ENCODE assay signal across 8 cellular contexts in genomic region chr19:48364564-48365363, GRCh38. TPM values are rescaled to one million over a fixed set of nuclear protein-coding genes. Genes with fewer than 3 reads are reported as not detected.
DNase-seq lines count a peak whose midpoint lies in the region; ATAC-seq and TF ChIP-seq lines count a peak whose summit lies in the region.
"Had no signal": no experiment of that assay in that cellular context is flagged by ENCODE, and none has a peak within 500 bp of the region (broad histone marks: within the 10 kb centered on the region; RNA-seq: fewer than 3 reads in every experiment).

No MANE protein-coding gene starts in this region.

- no peak overlapping the region for H3K23ac ChIP-seq in H9 (ENCODE audit: insufficient read length, low read depth, low read length)

- H3K4me1 Mint-ChIP-seq in H9: peaks cover 2 to 10% of the 10 kb centered on the region in 2 experiments; a peak in 2 of 4 replicates
- peaks cover 14% of the 10 kb centered on the region for H3K4me1 Mint-ChIP-seq in activated CD4-positive, alpha-beta memory T cell treated with anti-CD3 and anti-CD28 coated beads for 36 hours (ENCODE audit: low read depth)
- peaks cover 25% of the 10 kb centered on the region for H3K4me1 Mint-ChIP-seq in stimulated activated effector memory CD8-positive, alpha-beta T cell treated with anti-CD3 and anti-CD28 coated beads, Interleukin-12 subunit alpha, Interleukin-12 subunit beta, amount 100 ng/mL, for 72 hours

- H3K27me3 Mint-ChIP-seq in H9 (ENCODE audit: low read depth): peaks cover 19% of the 10 kb centered on the region
- H3K27me3 Mint-ChIP-seq in activated CD4-positive, alpha-beta memory T cell treated with anti-CD3 and anti-CD28 coated beads for 36 hours: no peaks in the 10 kb centered on the region

- no CpG with 5 or more reads among the region's 12 CpGs for WGBS in H9 (ENCODE audit: extremely low coverage, insufficient read length, low lambda C conversion rate)
- WGBS in hepatocyte (ENCODE audit: low lambda C conversion rate, missing lambda C conversion rate): 65% methylated on average over 8 of the region's 12 CpGs

- H3K9me3 ChIP-seq in H9 (ENCODE audit: control insufficient read depth, low read depth, low read length) (no peaks in the 10 kb centered on the region), hepatocyte (ENCODE audit: low read depth) (no peaks in the 10 kb centered on the region)

- H4K91ac ChIP-seq in H9 (ENCODE audit: insufficient read length, low read depth, low read length): peak overlapping the region; percentile 56

- H3K4ac ChIP-seq in H9 (ENCODE audit: low read depth, low read length): no peak overlapping the region

- no peak overlapping the region for H2BK20ac ChIP-seq in H9 (ENCODE audit: low read depth, low read length, poor library complexity, severe bottlenecking)

- DNase-seq in H9 (no peak), hepatocyte (ENCODE audit: low spot score) (no peak), NCI-H446 treated with DMSO at 0.1 percent for 48 hours (lab: John Stamatoyannopoulos, UW) (no peak), pons (ENCODE audit: low spot score) (no peak), GDM1 (lab: John Stamatoyannopoulos, UW) (no peak)
- DNase-seq in activated CD4-positive, alpha-beta memory T cell treated with anti-CD3 and anti-CD28 coated beads for 36 hours: no peak
- no peak for DNase-seq in stimulated activated effector memory CD8-positive, alpha-beta T cell treated with anti-CD3 and anti-CD28 coated beads, Interleukin-12 subunit alpha, Interleukin-12 subunit beta, amount 100 ng/mL, for 72 hours (ENCODE audit: low spot score in 2 of 2)

- H3K18ac ChIP-seq in H9 (ENCODE audit: insufficient read length, low read depth, low read length): peak overlapping the region; percentile 30

- H2BK5ac ChIP-seq in H9 (ENCODE audit: insufficient read length, low read length): no peak overlapping the region

- H3K27me3 ChIP-seq in H9 (ENCODE audit: insufficient read depth, low read length) (no peaks in the 10 kb centered on the region; the same call in none of the 2 replicates), hepatocyte (no peaks in the 10 kb centered on the region)

- H3K9me3 Mint-ChIP-seq in H9: no peaks in the 10 kb centered on the region
- no peaks in the 10 kb centered on the region for H3K9me3 Mint-ChIP-seq in activated CD4-positive, alpha-beta memory T cell treated with anti-CD3 and anti-CD28 coated beads for 36 hours
- H3K9me3 Mint-ChIP-seq in stimulated activated effector memory CD8-positive, alpha-beta T cell treated with anti-CD3 and anti-CD28 coated beads, Interleukin-12 subunit alpha, Interleukin-12 subunit beta, amount 100 ng/mL, for 72 hours: no peaks in the 10 kb centered on the region

- H3K27ac Mint-ChIP-seq in H9: peak overlapping the region; percentile 44 to 80 (median 49); a peak in 3 of 7 replicates
- H3K27ac Mint-ChIP-seq in activated CD4-positive, alpha-beta memory T cell treated with anti-CD3 and anti-CD28 coated beads for 36 hours: peak overlapping the region; percentile 94
- H3K27ac Mint-ChIP-seq in stimulated activated effector memory CD8-positive, alpha-beta T cell treated with anti-CD3 and anti-CD28 coated beads, Interleukin-12 subunit alpha, Interleukin-12 subunit beta, amount 100 ng/mL, for 72 hours: peak overlapping the region; percentile 94

- no peaks in the 10 kb centered on the region; the same call in 1 of the 2 replicates for H3K4me1 ChIP-seq in H9 (ENCODE audit: insufficient read depth, low read length)
- no peaks in the 10 kb centered on the region for H3K4me1 ChIP-seq in hepatocyte (ENCODE audit: insufficient read depth)

- H2BK15ac ChIP-seq in H9 (ENCODE audit: low read depth, low read length): peak overlapping the region; percentile 27; the same call in 1 of the 2 replicates

- no peak overlapping the region for H4K8ac ChIP-seq in H9 (replicated peaks; ENCODE audit: insufficient read length, low read depth, low read length)

- peaks cover 2 to 7% (median 5%) of the 10 kb centered on the region in 3 experiments; a peak in 4 of 7 replicates for H3K36me3 Mint-ChIP-seq in H9 (ENCODE audit: insufficient read depth in 1 of 3, low read depth in 3 of 3)
- H3K36me3 Mint-ChIP-seq in activated CD4-positive, alpha-beta memory T cell treated with anti-CD3 and anti-CD28 coated beads for 36 hours: peaks cover 4% of the 10 kb centered on the region
- H3K36me3 Mint-ChIP-seq in stimulated activated effector memory CD8-positive, alpha-beta T cell treated with anti-CD3 and anti-CD28 coated beads, Interleukin-12 subunit alpha, Interleukin-12 subunit beta, amount 100 ng/mL, for 72 hours: peaks cover 20% of the 10 kb centered on the region

- peak overlapping the region; percentile 53 for H3K9ac ChIP-seq in H9 (ENCODE audit: extremely low read depth, insufficient read length, low read length)

- H3K4me3 Mint-ChIP-seq in H9: peak overlapping the region; percentile 77 to 85; a peak in 4 of 5 replicates
- H3K4me3 Mint-ChIP-seq in activated CD4-positive, alpha-beta memory T cell treated with anti-CD3 and anti-CD28 coated beads for 36 hours: peak overlapping the region; percentile 88
- H3K4me3 Mint-ChIP-seq in stimulated activated effector memory CD8-positive, alpha-beta T cell treated with anti-CD3 and anti-CD28 coated beads, Interleukin-12 subunit alpha, Interleukin-12 subunit beta, amount 100 ng/mL, for 72 hours: peak overlapping the region; percentile 89

- H2AFZ ChIP-seq in H9 (ENCODE audit: low read length) (no peak overlapping the region), hepatocyte (peak overlapping the region; percentile 32)

- no peak overlapping the region for H3K27ac ChIP-seq in H9 (ENCODE audit: insufficient read length, low read depth, low read length)
- H3K27ac ChIP-seq in hepatocyte: peak overlapping the region; percentile 10

- no peak for TF ChIP-seq CTCF in H9 (conservative IDR thresholded peaks at IDR 0.05)
- TF ChIP-seq CTCF in hepatocyte (IDR thresholded peaks at IDR 0.05; ENCODE audit: poor library complexity): no peak

- H3K36me3 ChIP-seq in hepatocyte (replicated peaks; ENCODE audit: insufficient read depth, low read depth): no peaks in the 10 kb centered on the region

- CTCF ChIA-PET in activated CD4-positive, alpha-beta memory T cell treated with anti-CD3 and anti-CD28 coated beads for 36 hours (lab: Charles Lee): interaction anchor here (0.8 to 2.7 kb wide), 8 partner anchors 14 to 220 kb away, joined by 3 to 29 read pairs (median 4); partner anchors contain the start of genes GRWD1 and KDELR1

- H3K4me2 ChIP-seq in H9 (ENCODE audit: insufficient read depth, insufficient read length, low read length): peak overlapping the region; percentile 31
- peak overlapping the region; percentile 68 for H3K4me2 ChIP-seq in hepatocyte

- no peak for ATAC-seq in stimulated activated effector memory CD8-positive, alpha-beta T cell treated with anti-CD3 and anti-CD28 coated beads, Interleukin-12 subunit alpha, Interleukin-12 subunit beta, amount 100 ng/mL, for 72 hours

- no peaks in the 10 kb centered on the region for H3K79me1 ChIP-seq in H9 (ENCODE audit: insufficient read depth, low read depth, low read length, poor library complexity, severe bottlenecking)

- H2BK12ac ChIP-seq in H9 (ENCODE audit: insufficient read length, low read depth, low read length): no peak overlapping the region

- peak overlapping the region; percentile 74; the same call in 1 of the 2 replicates for H3K14ac ChIP-seq in H9 (ENCODE audit: insufficient read depth, low read length)

- no peak overlapping the region for H3T11ph ChIP-seq in H9 (ENCODE audit: low read length)

- H3K23me2 ChIP-seq in H9 (ENCODE audit: insufficient read length, low read depth, low read length, poor library complexity, severe bottlenecking): peaks cover 5% of the 10 kb centered on the region

- H2AK5ac ChIP-seq in H9 (ENCODE audit: insufficient read length, low read length): no peak overlapping the region

- H4K5ac ChIP-seq in H9 (ENCODE audit: insufficient read length, low read depth, low read length): no peak overlapping the region

- H3K9me2 ChIP-seq in hepatocyte (replicated peaks; ENCODE audit: insufficient read depth): no peaks in the 10 kb centered on the region

- H3K4me3 ChIP-seq in hepatocyte: no peak overlapping the region

- no peak overlapping the region for H3K56ac ChIP-seq in H9 (ENCODE audit: insufficient read length, low read depth, low read length)

- intact Hi-C loops in activated CD4-positive, alpha-beta memory T cell treated with anti-CD3 and anti-CD28 coated beads for 36 hours (cut with micrococcal nuclease): loop anchor here (1.0 kb wide), 6 partner anchors 27 to 255 kb away; partner anchors contain the start of genes GRWD1, KDELR1, RPL18 and SPHK2

- H4K20me1 ChIP-seq in H9 (ENCODE audit: control insufficient read depth, insufficient read depth, insufficient read length): no peaks in the 10 kb centered on the region
- no peaks in the 10 kb centered on the region for H4K20me1 ChIP-seq in hepatocyte (ENCODE audit: insufficient read depth, poor library complexity, severe bottlenecking)

- no peak overlapping the region for H2BK120ac ChIP-seq in H9 (ENCODE audit: low read depth, low read length, poor library complexity, severe bottlenecking)

- POLR2A ChIA-PET in activated CD4-positive, alpha-beta memory T cell treated with anti-CD3 and anti-CD28 coated beads for 36 hours (lab: Charles Lee): interaction anchor here (0.7 to 1.9 kb wide), 7 partner anchors 12 to 255 kb away, joined by 3 to 15 read pairs (median 4); partner anchors contain the start of genes KDELR1, RPL18 and SPHK2

- H3K79me2 ChIP-seq in H9 (ENCODE audit: insufficient read depth, low read length) (0 out of 2 replicates have a peak, but pooled peaks cover under 1% of the 10 kb centered on the region), hepatocyte (no peaks in the 10 kb centered on the region)

RNA-seq across cellular contexts. Expression of gene SYNGR4, which starts 0.6 kb away (rescaled TPM):
- total RNA-seq in H9 (2021) (0.31 TPM in 1 of 2 replicates, not detected in the other), hepatocyte (not detected in 2 replicates)
- under 1 TPM in 1 of 2 experiments, not detected in 1; 0.21 TPM for total RNA-seq in activated CD4-positive, alpha-beta memory T cell treated with anti-CD3 and anti-CD28 coated beads for 36 hours
- 0.51 and 1.3 TPM in 2 replicates for polyA plus RNA-seq in hepatocyte
- total RNA-seq: lower leg skin had no signal

RNA-seq across cellular contexts. Expression of gene TMEM143, which starts 1.0 kb away (rescaled TPM):
- total RNA-seq in H9 (2021) (15.2 and 16.0 TPM in 2 replicates), hepatocyte (5.3 and 5.9 TPM in 2 replicates)
- 10 to 100 TPM; 17.1 to 17.9 TPM for total RNA-seq in activated CD4-positive, alpha-beta memory T cell treated with anti-CD3 and anti-CD28 coated beads for 36 hours
- 11.2 and 20.8 TPM in 2 replicates for polyA plus RNA-seq in hepatocyte

RNA-seq across cellular contexts. Expression of gene KDELR1, which starts 26.6 kb away (rescaled TPM):
- 195 and 198 TPM in 2 replicates for total RNA-seq in H9 (2021)
- total RNA-seq in activated CD4-positive, alpha-beta memory T cell treated with anti-CD3 and anti-CD28 coated beads for 36 hours: 10 to 100 TPM; 82.9 to 88.1 TPM
- total RNA-seq in hepatocyte: 164 and 179 TPM in 2 replicates
- 278 and 288 TPM in 2 replicates for polyA plus RNA-seq in hepatocyte

RNA-seq across cellular contexts. Expression of gene GRIN2D, which starts 28.7 kb away (rescaled TPM):
- 5.9 and 6.2 TPM in 2 replicates for total RNA-seq in H9 (2021)
- under 1 TPM; 0.07 TPM for total RNA-seq in activated CD4-positive, alpha-beta memory T cell treated with anti-CD3 and anti-CD28 coated beads for 36 hours
- 0.40 and 1.00 TPM in 2 replicates for total RNA-seq in hepatocyte
- 2.1 and 2.7 TPM in 2 replicates for polyA plus RNA-seq in hepatocyte

RNA-seq across cellular contexts. Expression of gene EMP3, which starts 39.4 kb away (rescaled TPM):
- total RNA-seq in H9 (2021) (9.6 and 13.2 TPM in 2 replicates), hepatocyte (68.4 and 80.1 TPM in 2 replicates)
- 100 to 1,000 TPM; 168 to 179 TPM for total RNA-seq in activated CD4-positive, alpha-beta memory T cell treated with anti-CD3 and anti-CD28 coated beads for 36 hours
- 379 and 381 TPM in 2 replicates for polyA plus RNA-seq in hepatocyte
